In the genomic region with DNA sequence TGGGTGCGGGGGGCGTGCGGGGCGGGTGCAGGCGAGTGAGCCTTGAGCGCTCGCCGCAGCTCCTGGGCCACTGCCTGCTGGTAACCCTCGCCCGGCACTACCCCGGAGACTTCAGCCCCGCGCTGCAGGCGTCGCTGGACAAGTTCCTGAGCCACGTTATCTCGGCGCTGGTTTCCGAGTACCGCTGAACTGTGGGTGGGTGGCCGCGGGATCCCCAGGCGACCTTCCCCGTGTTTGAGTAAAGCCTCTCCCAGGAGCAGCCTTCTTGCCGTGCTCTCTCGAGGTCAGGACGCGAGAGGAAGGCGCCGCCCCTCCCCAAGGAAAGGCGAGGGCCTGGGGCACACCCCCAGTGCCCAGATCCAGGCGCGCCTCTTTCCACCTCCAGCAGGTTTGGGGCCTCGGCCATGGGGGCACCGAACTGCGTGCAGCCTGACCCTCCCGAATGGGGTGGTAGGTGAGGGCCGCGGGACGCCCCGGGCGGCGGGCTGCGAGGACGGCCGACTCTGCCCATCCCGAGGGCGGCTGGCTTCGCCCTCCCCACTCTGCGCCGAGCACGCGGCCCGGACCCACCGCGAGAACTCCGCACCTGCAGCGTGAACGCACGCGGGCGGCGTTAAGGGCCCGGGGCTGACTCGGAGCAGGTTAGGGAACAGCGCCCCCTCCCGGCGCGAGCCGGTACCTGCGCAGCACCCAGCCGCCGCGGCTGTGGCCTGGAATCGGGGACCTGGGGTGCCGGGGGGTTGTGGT, we compare ENCODE assay signal across 1 cellular context.
A peak's percentile ranks its signal among the peaks of the same experiment; 100 is the strongest.
TF ChIP-seq lines count a peak whose summit lies in the region.

No MANE protein-coding gene starts in this region.

TF ChIP-seq in HepG2, 621 proteins besides CTCF, POLR2A, EP300 and RAD21 (continued from another document and continues in another):
- TF ChIP-seq, protein P1, sequence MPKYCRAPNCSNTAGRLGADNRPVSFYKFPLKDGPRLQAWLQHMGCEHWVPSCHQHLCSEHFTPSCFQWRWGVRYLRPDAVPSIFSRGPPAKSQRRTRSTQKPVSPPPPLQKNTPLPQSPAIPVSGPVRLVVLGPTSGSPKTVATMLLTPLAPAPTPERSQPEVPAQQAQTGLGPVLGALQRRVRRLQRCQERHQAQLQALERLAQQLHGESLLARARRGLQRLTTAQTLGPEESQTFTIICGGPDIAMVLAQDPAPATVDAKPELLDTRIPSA (CRISPR knock-in tag; IDR thresholded peaks at IDR 0.05; ENCODE audit: borderline replicate concordance) = peak; percentile 96; the same call in 1 of the 2 replicates
- 0 out of 2 replicates have a peak, but pooled peaks have one; percentile 14 for TF ChIP-seq SP2 (CRISPR knock-in tag; IDR thresholded peaks at IDR 0.05)
- TF ChIP-seq, protein P2, sequence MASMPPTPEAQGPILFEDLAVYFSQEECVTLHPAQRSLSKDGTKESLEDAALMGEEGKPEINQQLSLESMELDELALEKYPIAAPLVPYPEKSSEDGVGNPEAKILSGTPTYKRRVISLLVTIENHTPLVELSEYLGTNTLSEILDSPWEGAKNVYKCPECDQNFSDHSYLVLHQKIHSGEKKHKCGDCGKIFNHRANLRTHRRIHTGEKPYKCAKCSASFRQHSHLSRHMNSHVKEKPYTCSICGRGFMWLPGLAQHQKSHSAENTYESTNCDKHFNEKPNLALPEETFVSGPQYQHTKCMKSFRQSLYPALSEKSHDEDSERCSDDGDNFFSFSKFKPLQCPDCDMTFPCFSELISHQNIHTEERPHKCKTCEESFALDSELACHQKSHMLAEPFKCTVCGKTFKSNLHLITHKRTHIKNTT (CRISPR knock-in tag; IDR thresholded peaks at IDR 0.05) = no peak
- peak; percentile 92; the same call in 1 of the 2 replicates for TF ChIP-seq MTF1 (CRISPR knock-in tag; IDR thresholded peaks at IDR 0.05)
- no peak; the same call in 1 of the 2 replicates for TF ChIP-seq ZNF460 (CRISPR knock-in tag; IDR thresholded peaks at IDR 0.05; ENCODE audit: borderline replicate concordance)
- peak; percentile 97 for TF ChIP-seq ARID2 (CRISPR knock-in tag; IDR thresholded peaks at IDR 0.05; ENCODE audit: borderline replicate concordance)
- TF ChIP-seq ZFP41 (CRISPR knock-in tag; IDR thresholded peaks at IDR 0.05; ENCODE audit: borderline replicate concordance) = peak; percentile 98
- peak; percentile 88 for TF ChIP-seq FOXM1 (CRISPR knock-in tag; IDR thresholded peaks at IDR 0.05)
- TF ChIP-seq CAMTA2 (CRISPR knock-in tag; IDR thresholded peaks at IDR 0.05; ENCODE audit: borderline replicate concordance) = peak; percentile 97; the same call in 1 of the 2 replicates
- TF ChIP-seq, protein P3, sequence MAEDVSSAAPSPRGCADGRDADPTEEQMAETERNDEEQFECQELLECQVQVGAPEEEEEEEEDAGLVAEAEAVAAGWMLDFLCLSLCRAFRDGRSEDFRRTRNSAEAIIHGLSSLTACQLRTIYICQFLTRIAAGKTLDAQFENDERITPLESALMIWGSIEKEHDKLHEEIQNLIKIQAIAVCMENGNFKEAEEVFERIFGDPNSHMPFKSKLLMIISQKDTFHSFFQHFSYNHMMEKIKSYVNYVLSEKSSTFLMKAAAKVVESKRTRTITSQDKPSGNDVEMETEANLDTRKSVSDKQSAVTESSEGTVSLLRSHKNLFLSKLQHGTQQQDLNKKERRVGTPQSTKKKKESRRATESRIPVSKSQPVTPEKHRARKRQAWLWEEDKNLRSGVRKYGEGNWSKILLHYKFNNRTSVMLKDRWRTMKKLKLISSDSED (CRISPR knock-in tag; IDR thresholded peaks at IDR 0.05) = peak; percentile 98
- TF ChIP-seq ZNF792 (CRISPR knock-in tag; IDR thresholded peaks at IDR 0.05) = peak; percentile 92
- no peak; the same call in 1 of the 2 replicates for TF ChIP-seq KAT7 (CRISPR knock-in tag; IDR thresholded peaks at IDR 0.05; ENCODE audit: borderline replicate concordance)
- TF ChIP-seq MBD4 (IDR thresholded peaks at IDR 0.05; ENCODE audit: borderline replicate concordance, low read length) = no peak
- TF ChIP-seq MED13 (CRISPR knock-in tag; IDR thresholded peaks at IDR 0.05) = peak; percentile 85; the same call in 1 of the 2 replicates
- peak; percentile 94 for TF ChIP-seq ZNF775 (CRISPR knock-in tag; IDR thresholded peaks at IDR 0.05; ENCODE audit: borderline replicate concordance)
- TF ChIP-seq ISL2 (CRISPR knock-in tag; IDR thresholded peaks at IDR 0.05) = peak; percentile 78
- TF ChIP-seq TP53 (CRISPR knock-in tag; conservative IDR thresholded peaks at IDR 0.05) = peak; percentile 83; the same call in 1 of the 2 replicates
- peak; percentile 94 for TF ChIP-seq PAWR (CRISPR knock-in tag; IDR thresholded peaks at IDR 0.05; ENCODE audit: borderline replicate concordance)
- peak; percentile 99 for TF ChIP-seq ZNF607 (CRISPR knock-in tag; IDR thresholded peaks at IDR 0.05; ENCODE audit: borderline replicate concordance)
- TF ChIP-seq, protein P4, sequence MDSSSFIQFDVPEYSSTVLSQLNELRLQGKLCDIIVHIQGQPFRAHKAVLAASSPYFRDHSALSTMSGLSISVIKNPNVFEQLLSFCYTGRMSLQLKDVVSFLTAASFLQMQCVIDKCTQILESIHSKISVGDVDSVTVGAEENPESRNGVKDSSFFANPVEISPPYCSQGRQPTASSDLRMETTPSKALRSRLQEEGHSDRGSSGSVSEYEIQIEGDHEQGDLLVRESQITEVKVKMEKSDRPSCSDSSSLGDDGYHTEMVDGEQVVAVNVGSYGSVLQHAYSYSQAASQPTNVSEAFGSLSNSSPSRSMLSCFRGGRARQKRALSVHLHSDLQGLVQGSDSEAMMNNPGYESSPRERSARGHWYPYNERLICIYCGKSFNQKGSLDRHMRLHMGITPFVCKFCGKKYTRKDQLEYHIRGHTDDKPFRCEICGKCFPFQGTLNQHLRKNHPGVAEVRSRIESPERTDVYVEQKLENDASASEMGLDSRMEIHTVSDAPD (CRISPR knock-in tag; IDR thresholded peaks at IDR 0.05) = peak; percentile 90
- TF ChIP-seq ZNF382 (CRISPR knock-in tag; IDR thresholded peaks at IDR 0.05; ENCODE audit: borderline replicate concordance) = no peak; the same call in 1 of the 2 replicates
- peak; percentile 97 for TF ChIP-seq REXO4 (CRISPR knock-in tag; IDR thresholded peaks at IDR 0.05; ENCODE audit: borderline replicate concordance)
- TF ChIP-seq, protein P5, sequence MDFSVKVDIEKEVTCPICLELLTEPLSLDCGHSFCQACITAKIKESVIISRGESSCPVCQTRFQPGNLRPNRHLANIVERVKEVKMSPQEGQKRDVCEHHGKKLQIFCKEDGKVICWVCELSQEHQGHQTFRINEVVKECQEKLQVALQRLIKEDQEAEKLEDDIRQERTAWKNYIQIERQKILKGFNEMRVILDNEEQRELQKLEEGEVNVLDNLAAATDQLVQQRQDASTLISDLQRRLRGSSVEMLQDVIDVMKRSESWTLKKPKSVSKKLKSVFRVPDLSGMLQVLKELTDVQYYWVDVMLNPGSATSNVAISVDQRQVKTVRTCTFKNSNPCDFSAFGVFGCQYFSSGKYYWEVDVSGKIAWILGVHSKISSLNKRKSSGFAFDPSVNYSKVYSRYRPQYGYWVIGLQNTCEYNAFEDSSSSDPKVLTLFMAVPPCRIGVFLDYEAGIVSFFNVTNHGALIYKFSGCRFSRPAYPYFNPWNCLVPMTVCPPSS (IDR thresholded peaks at IDR 0.05) = no peak
- TF ChIP-seq RORA (CRISPR knock-in tag; IDR thresholded peaks at IDR 0.05) = no peak
- peak; percentile 90 for TF ChIP-seq ZSCAN22 (CRISPR knock-in tag; IDR thresholded peaks at IDR 0.05)
- TF ChIP-seq MXI1 (IDR thresholded peaks at IDR 0.05; ENCODE audit: borderline replicate concordance, low read depth, low read length) = peak; percentile 80; the same call in 1 of the 3 replicates
- peak; percentile 95; the same call in 1 of the 2 replicates for TF ChIP-seq ZNF83 (CRISPR knock-in tag; IDR thresholded peaks at IDR 0.05; ENCODE audit: borderline replicate concordance)
- TF ChIP-seq ZIK1 (CRISPR knock-in tag; IDR thresholded peaks at IDR 0.05; ENCODE audit: borderline replicate concordance, low read depth) = peak; percentile 99
- no peak for TF ChIP-seq CHD4 (IDR thresholded peaks at IDR 0.05; ENCODE audit: borderline replicate concordance, low read length)
- TF ChIP-seq, protein P6, sequence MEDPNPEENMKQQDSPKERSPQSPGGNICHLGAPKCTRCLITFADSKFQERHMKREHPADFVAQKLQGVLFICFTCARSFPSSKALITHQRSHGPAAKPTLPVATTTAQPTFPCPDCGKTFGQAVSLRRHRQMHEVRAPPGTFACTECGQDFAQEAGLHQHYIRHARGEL (CRISPR knock-in tag; IDR thresholded peaks at IDR 0.05) = peak; percentile 97; the same call in 1 of the 2 replicates
- TF ChIP-seq, protein P7, sequence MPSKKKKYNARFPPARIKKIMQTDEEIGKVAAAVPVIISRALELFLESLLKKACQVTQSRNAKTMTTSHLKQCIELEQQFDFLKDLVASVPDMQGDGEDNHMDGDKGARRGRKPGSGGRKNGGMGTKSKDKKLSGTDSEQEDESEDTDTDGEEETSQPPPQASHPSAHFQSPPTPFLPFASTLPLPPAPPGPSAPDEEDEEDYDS (CRISPR knock-in tag; IDR thresholded peaks at IDR 0.05) = 0 out of 2 replicates have a peak, but pooled peaks have one; percentile 16
- TF ChIP-seq NKX3-1 (CRISPR knock-in tag; IDR thresholded peaks at IDR 0.05) = peak; percentile 98
- TF ChIP-seq, protein P8, sequence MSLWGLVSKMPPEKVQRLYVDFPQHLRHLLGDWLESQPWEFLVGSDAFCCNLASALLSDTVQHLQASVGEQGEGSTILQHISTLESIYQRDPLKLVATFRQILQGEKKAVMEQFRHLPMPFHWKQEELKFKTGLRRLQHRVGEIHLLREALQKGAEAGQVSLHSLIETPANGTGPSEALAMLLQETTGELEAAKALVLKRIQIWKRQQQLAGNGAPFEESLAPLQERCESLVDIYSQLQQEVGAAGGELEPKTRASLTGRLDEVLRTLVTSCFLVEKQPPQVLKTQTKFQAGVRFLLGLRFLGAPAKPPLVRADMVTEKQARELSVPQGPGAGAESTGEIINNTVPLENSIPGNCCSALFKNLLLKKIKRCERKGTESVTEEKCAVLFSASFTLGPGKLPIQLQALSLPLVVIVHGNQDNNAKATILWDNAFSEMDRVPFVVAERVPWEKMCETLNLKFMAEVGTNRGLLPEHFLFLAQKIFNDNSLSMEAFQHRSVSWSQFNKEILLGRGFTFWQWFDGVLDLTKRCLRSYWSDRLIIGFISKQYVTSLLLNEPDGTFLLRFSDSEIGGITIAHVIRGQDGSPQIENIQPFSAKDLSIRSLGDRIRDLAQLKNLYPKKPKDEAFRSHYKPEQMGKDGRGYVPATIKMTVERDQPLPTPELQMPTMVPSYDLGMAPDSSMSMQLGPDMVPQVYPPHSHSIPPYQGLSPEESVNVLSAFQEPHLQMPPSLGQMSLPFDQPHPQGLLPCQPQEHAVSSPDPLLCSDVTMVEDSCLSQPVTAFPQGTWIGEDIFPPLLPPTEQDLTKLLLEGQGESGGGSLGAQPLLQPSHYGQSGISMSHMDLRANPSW (CRISPR knock-in tag; IDR thresholded peaks at IDR 0.05; ENCODE audit: borderline replicate concordance) = no peak; the same call in 1 of the 2 replicates
- TF ChIP-seq ZNF713 (CRISPR knock-in tag; IDR thresholded peaks at IDR 0.05) = peak; percentile 91
- TF ChIP-seq, protein P9, sequence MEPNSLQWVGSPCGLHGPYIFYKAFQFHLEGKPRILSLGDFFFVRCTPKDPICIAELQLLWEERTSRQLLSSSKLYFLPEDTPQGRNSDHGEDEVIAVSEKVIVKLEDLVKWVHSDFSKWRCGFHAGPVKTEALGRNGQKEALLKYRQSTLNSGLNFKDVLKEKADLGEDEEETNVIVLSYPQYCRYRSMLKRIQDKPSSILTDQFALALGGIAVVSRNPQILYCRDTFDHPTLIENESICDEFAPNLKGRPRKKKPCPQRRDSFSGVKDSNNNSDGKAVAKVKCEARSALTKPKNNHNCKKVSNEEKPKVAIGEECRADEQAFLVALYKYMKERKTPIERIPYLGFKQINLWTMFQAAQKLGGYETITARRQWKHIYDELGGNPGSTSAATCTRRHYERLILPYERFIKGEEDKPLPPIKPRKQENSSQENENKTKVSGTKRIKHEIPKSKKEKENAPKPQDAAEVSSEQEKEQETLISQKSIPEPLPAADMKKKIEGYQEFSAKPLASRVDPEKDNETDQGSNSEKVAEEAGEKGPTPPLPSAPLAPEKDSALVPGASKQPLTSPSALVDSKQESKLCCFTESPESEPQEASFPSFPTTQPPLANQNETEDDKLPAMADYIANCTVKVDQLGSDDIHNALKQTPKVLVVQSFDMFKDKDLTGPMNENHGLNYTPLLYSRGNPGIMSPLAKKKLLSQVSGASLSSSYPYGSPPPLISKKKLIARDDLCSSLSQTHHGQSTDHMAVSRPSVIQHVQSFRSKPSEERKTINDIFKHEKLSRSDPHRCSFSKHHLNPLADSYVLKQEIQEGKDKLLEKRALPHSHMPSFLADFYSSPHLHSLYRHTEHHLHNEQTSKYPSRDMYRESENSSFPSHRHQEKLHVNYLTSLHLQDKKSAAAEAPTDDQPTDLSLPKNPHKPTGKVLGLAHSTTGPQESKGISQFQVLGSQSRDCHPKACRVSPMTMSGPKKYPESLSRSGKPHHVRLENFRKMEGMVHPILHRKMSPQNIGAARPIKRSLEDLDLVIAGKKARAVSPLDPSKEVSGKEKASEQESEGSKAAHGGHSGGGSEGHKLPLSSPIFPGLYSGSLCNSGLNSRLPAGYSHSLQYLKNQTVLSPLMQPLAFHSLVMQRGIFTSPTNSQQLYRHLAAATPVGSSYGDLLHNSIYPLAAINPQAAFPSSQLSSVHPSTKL (CRISPR knock-in tag; IDR thresholded peaks at IDR 0.05) = peak; percentile 67
- TF ChIP-seq, protein P10, sequence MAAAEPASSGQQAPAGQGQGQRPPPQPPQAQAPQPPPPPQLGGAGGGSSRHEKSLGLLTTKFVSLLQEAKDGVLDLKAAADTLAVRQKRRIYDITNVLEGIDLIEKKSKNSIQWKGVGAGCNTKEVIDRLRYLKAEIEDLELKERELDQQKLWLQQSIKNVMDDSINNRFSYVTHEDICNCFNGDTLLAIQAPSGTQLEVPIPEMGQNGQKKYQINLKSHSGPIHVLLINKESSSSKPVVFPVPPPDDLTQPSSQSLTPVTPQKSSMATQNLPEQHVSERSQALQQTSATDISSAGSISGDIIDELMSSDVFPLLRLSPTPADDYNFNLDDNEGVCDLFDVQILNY (CRISPR knock-in tag; conservative IDR thresholded peaks at IDR 0.05) = 0 out of 2 replicates have a peak, but pooled peaks have one; percentile 45
- TF ChIP-seq, protein P11, sequence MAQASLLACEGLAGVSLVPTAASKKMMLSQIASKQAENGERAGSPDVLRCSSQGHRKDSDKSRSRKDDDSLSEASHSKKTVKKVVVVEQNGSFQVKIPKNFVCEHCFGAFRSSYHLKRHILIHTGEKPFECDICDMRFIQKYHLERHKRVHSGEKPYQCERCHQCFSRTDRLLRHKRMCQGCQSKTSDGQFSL (CRISPR knock-in tag; IDR thresholded peaks at IDR 0.05) = peak; percentile 93
- TF ChIP-seq ZZZ3 (CRISPR knock-in tag; IDR thresholded peaks at IDR 0.05; ENCODE audit: borderline replicate concordance) = peak; percentile 74; the same call in 1 of the 2 replicates
- peak; percentile 87; the same call in 1 of the 2 replicates for TF ChIP-seq ZSCAN9 (CRISPR knock-in tag; IDR thresholded peaks at IDR 0.05; ENCODE audit: borderline replicate concordance)
- TF ChIP-seq, protein P12, sequence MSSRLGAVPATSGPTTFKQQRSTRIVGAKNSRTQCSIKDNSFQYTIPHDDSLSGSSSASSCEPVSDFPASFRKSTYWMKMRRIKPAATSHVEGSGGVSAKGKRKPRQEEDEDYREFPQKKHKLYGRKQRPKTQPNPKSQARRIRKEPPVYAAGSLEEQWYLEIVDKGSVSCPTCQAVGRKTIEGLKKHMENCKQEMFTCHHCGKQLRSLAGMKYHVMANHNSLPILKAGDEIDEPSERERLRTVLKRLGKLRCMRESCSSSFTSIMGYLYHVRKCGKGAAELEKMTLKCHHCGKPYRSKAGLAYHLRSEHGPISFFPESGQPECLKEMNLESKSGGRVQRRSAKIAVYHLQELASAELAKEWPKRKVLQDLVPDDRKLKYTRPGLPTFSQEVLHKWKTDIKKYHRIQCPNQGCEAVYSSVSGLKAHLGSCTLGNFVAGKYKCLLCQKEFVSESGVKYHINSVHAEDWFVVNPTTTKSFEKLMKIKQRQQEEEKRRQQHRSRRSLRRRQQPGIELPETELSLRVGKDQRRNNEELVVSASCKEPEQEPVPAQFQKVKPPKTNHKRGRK (CRISPR knock-in tag; IDR thresholded peaks at IDR 0.05) = no peak
- no peak for TF ChIP-seq MLLT10 (CRISPR knock-in tag; IDR thresholded peaks at IDR 0.05)
